10 cellular contexts compared by ENCODE assay signal in genomic region chr3:119628390-119628789, GRCh38. TPM values are rescaled to one million over a fixed set of nuclear protein-coding genes. Genes with fewer than 3 reads are reported as not detected.
DNase-seq lines count a peak whose midpoint lies in the region; ATAC-seq, FAIRE-seq and TF ChIP-seq lines count a peak whose summit lies in the region.
"Had no signal": no experiment of that assay in that cellular context is flagged by ENCODE, and none has a peak within 500 bp of the region (broad histone marks: within the 10 kb centered on the region; RNA-seq: fewer than 3 reads in every experiment).

No MANE protein-coding gene starts in this region.

- H3K36me3 ChIP-seq in adipocyte (ENCODE audit: control insufficient read depth, insufficient read depth, low read length, severe bottlenecking) (no peaks in the 10 kb centered on the region), osteoblast (ENCODE audit: insufficient read depth, low read length) (no peaks in the 10 kb centered on the region)
- H3K36me3 ChIP-seq: cardiac muscle cell had no signal

- no peaks in the 10 kb centered on the region for H3K9me3 ChIP-seq in adipocyte (ENCODE audit: control insufficient read depth, low read length)
- no peaks in the 10 kb centered on the region for H3K9me3 ChIP-seq in osteoblast (ENCODE audit: low read depth, low read length)
- H3K9me3 ChIP-seq: SK-N-SH had no signal

- H3K27ac ChIP-seq in osteoblast (ENCODE audit: low read depth, low read length): no peak overlapping the region
- H3K27ac ChIP-seq: cardiac muscle cell had no signal

- H3K27me3 ChIP-seq in adipocyte (replicated peaks; ENCODE audit: control insufficient read depth, insufficient read depth, low read length) (no peaks in the 10 kb centered on the region), osteoblast (ENCODE audit: insufficient read depth, low read length) (no peaks in the 10 kb centered on the region)
- H3K27me3 ChIP-seq: cardiac muscle cell had no signal

- H3K4me1 ChIP-seq in adipocyte (ENCODE audit: control insufficient read depth, insufficient read depth, low read length) (peaks cover 40% of the 10 kb centered on the region), osteoblast (ENCODE audit: insufficient read depth, low read length) (peaks cover 36% of the 10 kb centered on the region)

- no peak for TF ChIP-seq CTCF in osteoblast (IDR thresholded peaks at IDR 0.05; ENCODE audit: extremely low read depth, low read depth, low read length)

- ATAC-seq in GM19023 (IDR thresholded peaks at IDR 0.05; ENCODE audit: unreplicated experiment) (peak; percentile 53), HG03064 (IDR thresholded peaks at IDR 0.05; ENCODE audit: low read depth, unreplicated experiment) (peak; percentile 58)

- TF ChIP-seq POLR2A in H54 (IDR thresholded peaks at IDR 0.05; ENCODE audit: low read depth, low read length): no peak

- H3K79me2 ChIP-seq in osteoblast (ENCODE audit: insufficient read depth, low read length): no peaks in the 10 kb centered on the region

- H2AFZ ChIP-seq in osteoblast (ENCODE audit: low read length): no peak overlapping the region

- H3K9ac ChIP-seq in adipocyte (ENCODE audit: low read length): no peak overlapping the region
- H3K9ac ChIP-seq: SK-N-SH had no signal

- H3K4me3 ChIP-seq in adipocyte (ENCODE audit: low read length) (peak overlapping the region; percentile 23), osteoblast (ENCODE audit: insufficient read depth, low read length) (no peak overlapping the region)
- H3K4me3 ChIP-seq: cardiac muscle cell had no signal

- peak; percentile 57 for DNase-seq in CD1c-positive myeloid dendritic cell (ENCODE audit: extremely low spot score)
- no peak for DNase-seq in adipocyte (ENCODE audit: low read depth)
- DNase-seq in amniotic stem cell (lab: John Stamatoyannopoulos, UW): no peak
- DNase-seq in osteoblast (ENCODE audit: insufficient read length, low spot score, missing footprints): no peak
- no peak for DNase-seq in H54 (ENCODE audit: insufficient read length, low spot score)
- DNase-seq in UCSD-AML1 (lab: John Stamatoyannopoulos, UW; ENCODE audit: unreplicated experiment): no peak
- DNase-seq: SK-N-SH had no signal

- no peak overlapping the region for H3K4me2 ChIP-seq in osteoblast (ENCODE audit: insufficient read depth, low read length)
- H3K4me2 ChIP-seq: SK-N-SH had no signal

- no peak for FAIRE-seq in H54 (lab: Jason Lieb, UNC)

- H4K20me1 ChIP-seq in osteoblast (ENCODE audit: insufficient read depth, low read length): no peaks in the 10 kb centered on the region

RNA-seq across cellular contexts. Expression of gene PLA1A, which starts 30.7 kb away (rescaled TPM):
- total RNA-seq in osteoblast: under 0.01 and 0.36 TPM in 2 replicates
- total RNA-seq: cardiac muscle cell had no signal

RNA-seq across cellular contexts. Expression of gene POPDC2, which starts 32.0 kb away (rescaled TPM):
- total RNA-seq in osteoblast: 1.1 and 1.8 TPM in 2 replicates

RNA-seq across cellular contexts. Expression of gene COX17, which starts 48.8 kb away (rescaled TPM):
- 8.0 and 13.3 TPM in 2 replicates for total RNA-seq in osteoblast

RNA-seq across cellular contexts. Expression of gene ADPRH, which starts 49.1 kb away (rescaled TPM):
- total RNA-seq in osteoblast: 7.2 and 8.3 TPM in 2 replicates
